Comparison of ENCODE assay signal across 8 cellular contexts in the genomic region with DNA sequence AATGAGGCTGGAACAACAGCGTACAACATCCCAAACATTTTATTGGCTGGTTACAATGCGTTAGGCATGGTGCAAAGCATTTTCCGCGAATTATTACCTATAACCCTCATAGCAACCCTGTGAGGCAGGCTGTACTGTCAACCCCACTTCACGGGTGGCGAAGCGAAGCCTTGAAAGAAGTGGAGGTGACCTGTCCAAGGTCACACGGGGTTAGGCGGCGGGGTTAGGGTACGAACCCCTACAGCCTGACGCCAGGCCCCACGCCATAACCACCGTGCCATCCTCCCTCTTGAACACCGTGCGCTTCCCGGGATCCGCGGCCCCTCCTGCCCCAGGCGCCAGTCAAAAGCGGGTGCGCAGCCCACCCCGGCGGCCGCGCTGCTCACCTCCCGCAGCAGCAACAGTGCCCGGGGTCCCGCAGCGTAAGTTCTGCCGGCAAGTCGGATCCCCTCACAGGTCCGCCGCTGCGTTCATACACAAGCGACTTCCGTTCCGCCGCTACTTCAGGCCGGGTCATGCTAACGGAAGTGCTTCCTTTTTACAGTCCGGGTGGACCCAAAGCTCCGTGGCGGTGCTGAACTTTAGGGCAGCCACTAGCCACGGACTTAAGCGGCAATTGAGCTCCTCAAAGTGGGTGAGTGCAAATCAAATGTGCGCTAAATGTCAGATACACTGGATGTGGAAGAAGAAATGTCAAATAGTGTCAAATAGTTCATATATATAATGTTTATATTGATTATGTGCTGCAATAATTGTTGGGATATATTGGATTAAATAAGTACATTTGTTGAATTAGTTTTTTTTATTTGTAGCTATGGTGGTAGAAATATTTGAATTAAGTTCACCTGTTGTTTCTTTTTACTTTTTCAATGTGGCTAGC. TPM values are rescaled to one million over a fixed set of nuclear protein-coding genes. Genes with fewer than 3 reads are reported as not detected.
DNase-seq lines count a peak whose midpoint lies in the region; ATAC-seq and TF ChIP-seq lines count a peak whose summit lies in the region.

A gene with protein sequence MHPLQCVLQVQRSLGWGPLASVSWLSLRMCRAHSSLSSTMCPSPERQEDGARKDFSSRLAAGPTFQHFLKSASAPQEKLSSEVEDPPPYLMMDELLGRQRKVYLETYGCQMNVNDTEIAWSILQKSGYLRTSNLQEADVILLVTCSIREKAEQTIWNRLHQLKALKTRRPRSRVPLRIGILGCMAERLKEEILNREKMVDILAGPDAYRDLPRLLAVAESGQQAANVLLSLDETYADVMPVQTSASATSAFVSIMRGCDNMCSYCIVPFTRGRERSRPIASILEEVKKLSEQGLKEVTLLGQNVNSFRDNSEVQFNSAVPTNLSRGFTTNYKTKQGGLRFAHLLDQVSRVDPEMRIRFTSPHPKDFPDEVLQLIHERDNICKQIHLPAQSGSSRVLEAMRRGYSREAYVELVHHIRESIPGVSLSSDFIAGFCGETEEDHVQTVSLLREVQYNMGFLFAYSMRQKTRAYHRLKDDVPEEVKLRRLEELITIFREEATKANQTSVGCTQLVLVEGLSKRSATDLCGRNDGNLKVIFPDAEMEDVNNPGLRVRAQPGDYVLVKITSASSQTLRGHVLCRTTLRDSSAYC (minus strand): TSS at position 478 of the 880 bp plus-strand sequence. CDS start 4,455 bp downstream, outside the sequence.

- peak within 1 kb of the TSS; percentile 79 for H3K9ac ChIP-seq in iPS-20b (ENCODE audit: low read depth, low read length)
- peak within 1 kb of the TSS; percentile 89 to 99 (median 97) for H3K9ac ChIP-seq in skeletal muscle tissue (ENCODE audit: low read depth in 1 of 3, low read length in 3 of 3)

- no peaks in the 10 kb centered on the region for H3K4me1 ChIP-seq in iPS-20b (ENCODE audit: insufficient read depth, low read length)
- H3K4me1 ChIP-seq in skeletal muscle tissue (ENCODE audit: control insufficient read depth in 3 of 3, insufficient read depth in 3 of 3, low read length in 3 of 3), result peaks cover 20 to 30% (median 26%) of the 10 kb centered on the region in 3 donors

- H3K27ac ChIP-seq in VCaP, result peak within 1 kb of the TSS; percentile 80
- no peak within 1 kb of the TSS for H3K27ac ChIP-seq in iPS-20b (ENCODE audit: low read length)
- H3K27ac ChIP-seq in skeletal muscle tissue (ENCODE audit: low read depth, low read length), result peak within 1 kb of the TSS; percentile 43

- H3K27me3 ChIP-seq in iPS-20b (ENCODE audit: insufficient read depth, low read length), result no peaks in the 10 kb centered on the region
- no peaks in the 10 kb centered on the region for H3K27me3 ChIP-seq in skeletal muscle tissue (ENCODE audit: control insufficient read depth in 3 of 3, insufficient read depth in 3 of 3, low read length in 3 of 3)

- peak within 1 kb of the TSS; percentile 79 for H3K4me3 ChIP-seq in iPS-20b (ENCODE audit: low read length)
- peak within 1 kb of the TSS; percentile 82 to 100 (median 100) for H3K4me3 ChIP-seq in skeletal muscle tissue (ENCODE audit: low read length in 3 of 3)

- ATAC-seq in GM18511 (IDR thresholded peaks at IDR 0.05; ENCODE audit: unreplicated experiment) (peak; percentile 93), HG03097 (IDR thresholded peaks at IDR 0.05; ENCODE audit: low FRiP score, unreplicated experiment) (peak; percentile 64)

- H3K9me3 ChIP-seq in iPS-20b (ENCODE audit: insufficient read depth, low read depth, low read length), result no peaks in the 10 kb centered on the region
- no peaks in the 10 kb centered on the region for H3K9me3 ChIP-seq in skeletal muscle tissue (ENCODE audit: control insufficient read depth in 3 of 3, low read length in 3 of 3)

- H3K36me3 ChIP-seq in iPS-20b (ENCODE audit: insufficient read depth, low read depth, low read length) (peaks cover 5% of the 10 kb centered on the region), skeletal muscle tissue (ENCODE audit: control insufficient read depth in 3 of 3, insufficient read depth in 3 of 3, low read length in 3 of 3) (peaks cover 0 to 8% (median 4%) of the 10 kb centered on the region in 3 donors)

- DNase-seq in NCI-H2196 (lab: John Stamatoyannopoulos, UW; ENCODE audit: unreplicated experiment) (peak; percentile 93), T47D (ENCODE audit: low read depth in 1 of 2, low spot score in 1 of 2) (peak; percentile 76 to 95), cortex of kidney (lab: John Stamatoyannopoulos, UW) (no peak)

- in situ Hi-C loops in T47D (cut with HindIII; ENCODE audit: low pct_unique_long_range_greater_than_20kb, low sequenced_read_pairs), result no loop called here

- TF ChIP-seq CTCF in VCaP (conservative IDR thresholded peaks at IDR 0.05), result peak; percentile 4; the same call in 1 of the 2 replicates

RNA-seq across cellular contexts. Expression of the gene that starts here (rescaled TPM):
- total RNA-seq in skeletal muscle tissue, result 20.4 TPM
